In the genomic region with DNA sequence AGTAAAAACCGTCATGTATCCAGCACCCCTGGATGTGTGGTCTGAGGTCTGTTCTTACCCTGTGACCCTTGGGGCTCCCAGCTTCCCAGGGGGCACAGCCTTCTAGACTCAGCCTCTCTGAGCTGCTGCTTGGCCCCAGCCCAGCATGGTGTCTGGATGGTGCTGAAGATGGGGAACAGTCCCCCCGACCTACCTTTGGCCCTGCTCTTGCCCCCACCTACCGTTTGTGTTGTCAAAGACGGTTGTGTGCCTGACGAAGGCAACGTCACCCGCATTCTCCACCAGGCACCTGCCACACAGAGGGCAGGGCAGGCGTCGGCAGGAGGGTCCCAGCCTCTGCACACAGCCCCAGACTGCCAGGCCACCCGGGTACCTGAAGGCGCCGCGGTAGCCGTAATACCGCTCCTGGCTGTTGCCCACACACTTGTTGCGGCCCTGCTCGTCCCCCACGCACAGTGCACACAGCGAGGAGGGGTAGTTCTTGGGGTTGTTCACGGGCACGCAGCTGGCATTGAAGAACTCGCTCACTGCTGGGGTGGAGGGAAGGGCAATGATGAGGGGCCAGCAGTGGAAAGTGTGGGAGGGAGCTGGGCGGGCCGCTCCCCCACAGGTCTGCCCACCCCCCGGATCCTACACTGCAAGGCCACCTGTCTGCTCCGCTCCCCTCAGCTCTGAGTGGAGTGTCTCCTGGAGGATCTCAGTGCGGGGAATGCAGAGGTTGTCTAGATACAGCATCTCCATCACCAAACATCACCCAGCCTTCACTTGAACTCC, we compare ENCODE assay signal across 20 cellular contexts.
"Had no signal": no experiment of that assay in that cellular context is flagged by ENCODE, and none has a peak within 500 bp of the region (broad histone marks: within the 10 kb centered on the region; RNA-seq: fewer than 3 reads in every experiment).

No MANE protein-coding gene starts in this region.

- H3K4me3 ChIP-seq: colonic mucosa, esophagus squamous epithelium, gastroesophageal sphincter, right atrium auricular region, sigmoid colon, skin epidermis, tibial artery, upper lobe of left lung, uterus had no signal

- ATAC-seq: gastroesophageal sphincter; left cardiac atrium; left ventricle myocardium superior; stimulated activated memory B cell treated with anti-CD40 and anti-IgM and Interleukin-4, amounts not matched to agents 10 μg/mL and 1 μg/mL and 100 μg/mL, for 72 hours had no signal

- H3K27me3 ChIP-seq: colonic mucosa, esophagus squamous epithelium, gastroesophageal sphincter, right atrium auricular region, sigmoid colon, upper lobe of left lung, uterus had no signal

- H3K36me3 ChIP-seq: colonic mucosa, esophagus squamous epithelium, gastroesophageal sphincter, right atrium auricular region, sigmoid colon, tibial artery, upper lobe of left lung, uterus had no signal

- DNase-seq: colonic mucosa; dermis blood vessel endothelial cell; esophagus squamous epithelium; foreskin fibroblast; glutamatergic neuron; islet precursor cell; left ventricle myocardium superior; mesendoderm; naive B cell; nephron progenitor cell; sigmoid colon; stimulated activated CD4-positive, alpha-beta T cell treated with anti-CD3 and anti-CD28 coated beads, Interleukin-4, amount 100 ng/mL, for 1 hour; uterus had no signal

- H3K4me1 ChIP-seq: colonic mucosa, uterus had no signal

- H3K27ac ChIP-seq: colonic mucosa, esophagus squamous epithelium, gastroesophageal sphincter, right atrium auricular region, sigmoid colon, skin epidermis, tibial artery, upper lobe of left lung, uterus had no signal

- H3K9me3 ChIP-seq: colonic mucosa, esophagus squamous epithelium, gastroesophageal sphincter, right atrium auricular region, sigmoid colon, tibial artery, upper lobe of left lung, uterus had no signal
